17 cellular contexts compared by ENCODE assay signal in the genomic region with DNA sequence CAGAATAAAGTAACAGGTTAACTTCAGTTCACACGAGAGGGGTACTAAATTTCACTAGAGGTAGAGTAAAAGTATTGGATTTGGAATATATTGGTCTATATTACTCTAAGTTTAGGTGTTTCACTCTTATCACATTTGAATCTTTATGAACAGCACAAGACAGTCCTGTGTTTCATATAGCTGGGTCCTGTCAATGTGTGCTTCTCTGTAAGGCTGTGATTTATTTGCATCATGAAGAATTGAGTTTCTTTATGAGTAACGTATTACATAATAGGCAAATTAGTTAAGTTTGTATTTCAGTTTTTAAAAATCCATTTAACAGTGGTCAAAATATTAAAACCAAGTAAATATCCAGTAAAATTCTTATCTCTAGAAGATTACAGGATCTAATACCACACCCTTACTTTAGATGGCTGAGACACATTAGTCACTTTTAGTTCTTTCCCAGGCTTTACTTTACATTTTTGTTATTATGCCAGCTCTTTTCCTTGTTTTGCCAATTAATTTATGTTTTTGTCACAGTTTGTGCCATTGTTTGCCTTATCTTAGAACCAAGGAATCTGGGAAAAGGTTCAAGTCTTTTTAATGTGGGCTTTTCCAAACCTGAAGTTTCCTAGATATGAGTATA. TPM values are rescaled to one million over a fixed set of nuclear protein-coding genes. Genes with fewer than 3 reads are reported as not detected.
DNase-seq lines count a peak whose midpoint lies in the region; ATAC-seq, FAIRE-seq and TF ChIP-seq lines count a peak whose summit lies in the region.
"Had no signal": no experiment of that assay in that cellular context is flagged by ENCODE, and none has a peak within 500 bp of the region (broad histone marks: within the 10 kb centered on the region; RNA-seq: fewer than 3 reads in every experiment).

No MANE protein-coding gene starts in this region.

- H3K36me3 ChIP-seq in astrocyte (ENCODE audit: insufficient read depth, low read length) = peaks cover 16% of the 10 kb centered on the region

- H3K27me3 Mint-ChIP-seq in astrocyte (ENCODE audit: low read depth, unreplicated experiment) = no peaks in the 10 kb centered on the region
- H3K27me3 Mint-ChIP-seq in endothelial cell (ENCODE audit: unreplicated experiment) = peaks cover 2% of the 10 kb centered on the region
- H3K27me3 Mint-ChIP-seq: activated CD8-positive, alpha-beta memory T cell treated with anti-CD3 and anti-CD28 coated beads, Interleukin-2, amount 10 ng/mL, durations not matched to agents 7 days and 5 days had no signal

- H3K27ac ChIP-seq in astrocyte (ENCODE audit: low read depth, low read length) = peak overlapping the region; percentile 20

- no peak overlapping the region for H2AFZ ChIP-seq in astrocyte (ENCODE audit: low read depth, low read length)

- H4K20me1 ChIP-seq in astrocyte (ENCODE audit: insufficient read depth, low read length) = no peaks in the 10 kb centered on the region

- FAIRE-seq in astrocyte (lab: Jason Lieb, UNC) = no peak

- H3K9me3 Mint-ChIP-seq in astrocyte (ENCODE audit: unreplicated experiment) = no peaks in the 10 kb centered on the region
- no peaks in the 10 kb centered on the region for H3K9me3 Mint-ChIP-seq in endothelial cell (ENCODE audit: unreplicated experiment)
- H3K9me3 Mint-ChIP-seq: WTC11 had no signal

- ATAC-seq in GM18909 (IDR thresholded peaks at IDR 0.05; ENCODE audit: poor library complexity, unreplicated experiment) (peak; percentile 56), HG03103 (IDR thresholded peaks at IDR 0.05; ENCODE audit: low read depth, unreplicated experiment) (peak; percentile 54)
- ATAC-seq: activated CD8-positive, alpha-beta memory T cell treated with anti-CD3 and anti-CD28 coated beads, Interleukin-2, amount 10 ng/mL, durations not matched to agents 7 days and 5 days; WTC11 had no signal

- no peaks in the 10 kb centered on the region for H3K27me3 ChIP-seq in astrocyte (ENCODE audit: insufficient read depth, low read length)

- no peak overlapping the region for H3K4me3 ChIP-seq in astrocyte (ENCODE audit: insufficient read depth, low read depth, low read length)
- no peak overlapping the region for H3K4me3 ChIP-seq in retinal pigment epithelial cell (ENCODE audit: low read length)

- DNase-seq in astrocyte (ENCODE audit: low read depth) (peak; percentile 62), retinal pigment epithelial cell (ENCODE audit: low read depth) (peak; percentile 71), SW480 (ENCODE audit: low spot score) (no peak), OCI-M2 (lab: John Stamatoyannopoulos, UW; ENCODE audit: unreplicated experiment) (no peak), endothelial cell (ENCODE audit: low spot score) (no peak)
- no peak for DNase-seq in stimulated activated naive CD4-positive, alpha-beta T cell treated with Interleukin-2 at 50 U/mL for 16 hours (lab: John Stamatoyannopoulos, UW)
- DNase-seq: activated CD8-positive, alpha-beta memory T cell treated with anti-CD3 and anti-CD28 coated beads, Interleukin-2, amount 10 ng/mL, durations not matched to agents 7 days and 5 days; activated naive CD4-positive, alpha-beta T cell treated with Interleukin-2 at 50 U/mL for 16 hours; caudate nucleus; islet precursor cell; NCI-H1048; NCI-H2171 treated with DMSO at 0.1 percent for 48 hours; stimulated activated CD4-positive, alpha-beta T cell treated with anti-CD3 and anti-CD28 coated beads, Interleukin-1b, Interleukin-23, amount 100 ng/mL, for 48 hours; stimulated activated CD8-positive, alpha-beta memory T cell treated with anti-CD3 and anti-CD28 coated beads, Interleukin-4, amount 100 ng/mL, for 48 hours had no signal

- no peak overlapping the region for H3K4me3 Mint-ChIP-seq in astrocyte (ENCODE audit: unreplicated experiment)
- H3K4me3 Mint-ChIP-seq in endothelial cell (ENCODE audit: unreplicated experiment) = no peak overlapping the region
- H3K4me3 Mint-ChIP-seq: activated CD8-positive, alpha-beta memory T cell treated with anti-CD3 and anti-CD28 coated beads, Interleukin-2, amount 10 ng/mL, durations not matched to agents 7 days and 5 days; WTC11 had no signal

- H3K36me3 Mint-ChIP-seq in astrocyte (ENCODE audit: low read depth, unreplicated experiment) (peaks cover 10% of the 10 kb centered on the region), endothelial cell (ENCODE audit: low read depth, unreplicated experiment) (peaks cover 13% of the 10 kb centered on the region)

- H3K9me3 ChIP-seq in astrocyte (ENCODE audit: insufficient read depth, low read depth, low read length) = no peaks in the 10 kb centered on the region

- H3K4me1 Mint-ChIP-seq in astrocyte (ENCODE audit: low read depth, unreplicated experiment) (peaks cover 7% of the 10 kb centered on the region), endothelial cell (ENCODE audit: unreplicated experiment) (no peaks in the 10 kb centered on the region)
- H3K4me1 Mint-ChIP-seq: activated CD8-positive, alpha-beta memory T cell treated with anti-CD3 and anti-CD28 coated beads, Interleukin-2, amount 10 ng/mL, durations not matched to agents 7 days and 5 days; WTC11 had no signal

- TF ChIP-seq CTCF in astrocyte (IDR thresholded peaks at IDR 0.05; ENCODE audit: insufficient read depth, low read depth, low read length) (no peak), retinal pigment epithelial cell (conservative IDR thresholded peaks at IDR 0.05; ENCODE audit: low read depth, low read length) (no peak), endothelial cell (IDR thresholded peaks at IDR 0.05; ENCODE audit: unreplicated experiment) (no peak)

- H3K79me2 ChIP-seq in astrocyte (ENCODE audit: insufficient read depth, low read length) = peaks cover 13% of the 10 kb centered on the region

- no peak overlapping the region for H3K9ac ChIP-seq in astrocyte (ENCODE audit: low read length)

- peaks cover 6% of the 10 kb centered on the region for H3K4me1 ChIP-seq in astrocyte (ENCODE audit: insufficient read depth, low read length)

- H3K27ac Mint-ChIP-seq in astrocyte (ENCODE audit: unreplicated experiment) (no peak overlapping the region), endothelial cell (ENCODE audit: unreplicated experiment) (no peak overlapping the region)
- H3K27ac Mint-ChIP-seq: activated CD8-positive, alpha-beta memory T cell treated with anti-CD3 and anti-CD28 coated beads, Interleukin-2, amount 10 ng/mL, durations not matched to agents 7 days and 5 days; WTC11 had no signal

- no peak overlapping the region for H3K4me2 ChIP-seq in astrocyte (ENCODE audit: low read length)

RNA-seq across cellular contexts. Expression of a gene that starts 32.1 kb away (rescaled TPM):
- total RNA-seq in astrocyte = 4.0 TPM in 2 replicates
- total RNA-seq in endothelial cell (ENCODE audit: unreplicated experiment) = 6.5 TPM

Comparison
In these comparisons a context has a peak if more than half of its experiments do, and no peak if none do; other contexts are left out.
1. DNase-seq: peak in astrocyte (single experiment) and retinal pigment epithelial cell (single experiment); none in stimulated activated naive CD4-positive, alpha-beta T cell treated with Interleukin-2 at 50 U/mL for 16 hours (single experiment), SW480 (single experiment), OCI-M2 (single experiment) and endothelial cell (single experiment).